ENCODE assay signal across 8 cellular contexts in genomic region chr2:27118525-27119329, GRCh38. TPM values are rescaled to one million over a fixed set of nuclear protein-coding genes. Genes with fewer than 3 reads are reported as not detected.
DNase-seq lines count a peak whose midpoint lies in the region; ATAC-seq and TF ChIP-seq lines count a peak whose summit lies in the region.

Gene CGREF1, minus strand, starts transcription at chr2:27119128. Its CDS starts 14,762 bp downstream, at chr2:27104366.

- H3K27me3 Mint-ChIP-seq in naive thymus-derived CD8-positive, alpha-beta T cell: peaks cover 8 to 25% (median 17%) of the 10 kb centered on the region in 5 donors

- in situ Hi-C loops in Panc1 (cut with HindIII; ENCODE audit: low pct_unique_long_range_greater_than_20kb, low sequenced_read_pairs): no loop called here

- H3K9me3 ChIP-seq in Panc1 (ENCODE audit: control insufficient read depth, insufficient read depth, low read depth, low read length): no peaks in the 10 kb centered on the region
- no peaks in the 10 kb centered on the region for H3K9me3 ChIP-seq in effector memory CD4-positive, alpha-beta T cell (ENCODE audit: control insufficient read depth, low read length)
- H3K9me3 ChIP-seq in Karpas-422 (ENCODE audit: low read length): no peaks in the 10 kb centered on the region

- peaks cover 4% of the 10 kb centered on the region for H3K4me1 ChIP-seq in Panc1 (ENCODE audit: control insufficient read depth, insufficient read depth, low read length)
- peaks cover 14% of the 10 kb centered on the region for H3K4me1 ChIP-seq in effector memory CD4-positive, alpha-beta T cell (ENCODE audit: control insufficient read depth, insufficient read depth, low read length, poor library complexity, severe bottlenecking)
- H3K4me1 ChIP-seq in Karpas-422 (ENCODE audit: low read length): peaks cover 5% of the 10 kb centered on the region

- no peak within 1 kb of the TSS for H3K27ac Mint-ChIP-seq in naive thymus-derived CD8-positive, alpha-beta T cell

- intact Hi-C loops in Panc1 (cut with micrococcal nuclease; ENCODE audit: unreplicated experiment): no loop called here

- no peaks in the 10 kb centered on the region for H4K20me1 ChIP-seq in Karpas-422 (ENCODE audit: insufficient read depth, low read depth, low read length)

- H3K4me1 Mint-ChIP-seq in naive thymus-derived CD8-positive, alpha-beta T cell: peaks cover 11 to 24% (median 17%) of the 10 kb centered on the region in 4 donors

- no peak within 1 kb of the TSS for H3K4me2 ChIP-seq in Karpas-422 (ENCODE audit: low read depth, low read length, poor library complexity, severe bottlenecking)

- H3K36me3 ChIP-seq in Panc1 (ENCODE audit: control insufficient read depth, insufficient read depth, low read length) (no peaks in the 10 kb centered on the region), Karpas-422 (ENCODE audit: insufficient read depth, low read length) (no peaks in the 10 kb centered on the region)
- no peaks in the 10 kb centered on the region for H3K36me3 ChIP-seq in effector memory CD4-positive, alpha-beta T cell (ENCODE audit: control insufficient read depth, insufficient read depth, low read length)

- no peaks in the 10 kb centered on the region for H3K79me2 ChIP-seq in Karpas-422 (ENCODE audit: low read length)

- ATAC-seq in Panc1: peak; percentile 64
- peak in 1 of 2 donors; percentile 9 for ATAC-seq in naive thymus-derived CD8-positive, alpha-beta T cell

- no peak within 1 kb of the TSS for H3K9ac ChIP-seq in Karpas-422 (ENCODE audit: low read length)

- H3K9me2 ChIP-seq in Karpas-422 (replicated peaks; ENCODE audit: insufficient read depth, low read length): no peaks in the 10 kb centered on the region

- TF ChIP-seq CTCF in Panc1 (IDR thresholded peaks at IDR 0.05): no peak

- peak within 1 kb of the TSS; percentile 54 to 64 for H3K4me3 ChIP-seq in Panc1 (ENCODE audit: low read depth in 2 of 2, low read length in 2 of 2)
- H3K4me3 ChIP-seq in effector memory CD4-positive, alpha-beta T cell (ENCODE audit: insufficient read depth, low read depth, low read length, poor library complexity, severe bottlenecking): peak within 1 kb of the TSS; percentile 22
- no peak within 1 kb of the TSS for H3K4me3 ChIP-seq in Karpas-422 (ENCODE audit: low read length)

- POLR2A ChIA-PET in Panc1 (lab: Charles Lee): no interaction called here
- POLR2A ChIA-PET in naive thymus-derived CD8-positive, alpha-beta T cell (lab: Charles Lee): interaction anchor here (1.2 kb wide), 1 partner anchor 15 kb away, joined by 4 read pairs; the partner anchor contains the start of gene PREB

- no peaks in the 10 kb centered on the region for H3K36me3 Mint-ChIP-seq in naive thymus-derived CD8-positive, alpha-beta T cell

- peaks cover 0 to 2% (median 0%) of the 10 kb centered on the region in 9 donors for H3K9me3 Mint-ChIP-seq in naive thymus-derived CD8-positive, alpha-beta T cell

- CTCF ChIA-PET in Panc1 (lab: Charles Lee): no interaction called here

- no TSS peak for BruUV-seq in Panc1 (replicated peaks; lab: Mats Ljungman, UMichigan)

- H3K4me3 Mint-ChIP-seq in naive thymus-derived CD8-positive, alpha-beta T cell: peak within 1 kb of the TSS; percentile 67 to 89 (median 80)

- no peak within 1 kb of the TSS for H3K27ac ChIP-seq in Panc1 (ENCODE audit: low read length)
- H3K27ac ChIP-seq in effector memory CD4-positive, alpha-beta T cell (ENCODE audit: insufficient read depth, low read length, poor library complexity, severe bottlenecking): no peak within 1 kb of the TSS
- no peak within 1 kb of the TSS for H3K27ac ChIP-seq in Karpas-422 (ENCODE audit: low read length)

- no peak within 1 kb of the TSS for H2AFZ ChIP-seq in Karpas-422 (ENCODE audit: low read length)

- peak; percentile 23 for DNase-seq in NCI-H345 (lab: John Stamatoyannopoulos, UW)
- no peak for DNase-seq in NCI-H345 treated with DMSO at 0.1 percent for 48 hours (lab: John Stamatoyannopoulos, UW; ENCODE audit: unreplicated experiment)
- no peak for DNase-seq in Panc1 (ENCODE audit: low read depth, low spot score)
- DNase-seq in effector memory CD4-positive, alpha-beta T cell: no peak
- no peak for DNase-seq in naive thymus-derived CD8-positive, alpha-beta T cell
- no peak for DNase-seq in Karpas-422
- DNase-seq in central memory CD4-positive, alpha-beta T cell: no peak
- no peak for DNase-seq in activated CD4-positive, CD25-positive, alpha-beta regulatory T cell (lab: John Stamatoyannopoulos, UW)

- no peaks in the 10 kb centered on the region; the same call in 1 of the 2 replicates for H3K27me3 ChIP-seq in Panc1 (ENCODE audit: control insufficient read depth, insufficient read depth, low read length)
- peaks cover 19% of the 10 kb centered on the region for H3K27me3 ChIP-seq in effector memory CD4-positive, alpha-beta T cell (replicated peaks; ENCODE audit: control insufficient read depth, insufficient read depth, low read length, poor library complexity, severe bottlenecking)
- H3K27me3 ChIP-seq in Karpas-422 (ENCODE audit: low read length): no peaks in the 10 kb centered on the region

RNA-seq across cellular contexts. Expression of gene CGREF1, which starts in this region (rescaled TPM):
- 10.1 TPM for total RNA-seq in Panc1 (2021; ENCODE audit: unreplicated experiment)
- 16.8 TPM for polyA plus RNA-seq in Panc1 (2012; ENCODE audit: insufficient read length)
- total RNA-seq in naive thymus-derived CD8-positive, alpha-beta T cell: under 1 TPM; 0.22 to 0.68 TPM
- polyA plus RNA-seq in naive thymus-derived CD8-positive, alpha-beta T cell: under 1 TPM; 0.38 to 0.69 (median 0.40) TPM
- total RNA-seq in Karpas-422 (2014; rRNA removed; shearing (Covaris generic); ENCODE audit: low replicate concordance): not detected in 2 replicates
